1 cellular context compared by ENCODE assay signal in genomic region chr2:42123426-42123825, GRCh38.
TF ChIP-seq lines count a peak whose summit lies in the region.

No MANE protein-coding gene starts in this region.

TF ChIP-seq in GM23338, 12 proteins besides CTCF, POLR2A, EP300 and RAD21 (continued from another document):
- TF ChIP-seq ZNF462 (CRISPR knock-in tag; IDR thresholded peaks at IDR 0.05) (no peak), POLR2AphosphoS5 (IDR thresholded peaks at IDR 0.05; ENCODE audit: low read depth) (no peak), EZH2phosphoT487 (IDR thresholded peaks at IDR 0.05; ENCODE audit: unreplicated experiment) (no peak), REST (IDR thresholded peaks at IDR 0.05; ENCODE audit: unreplicated experiment) (no peak), ZNF114 (CRISPR knock-in tag; IDR thresholded peaks at IDR 0.05) (no peak), ETS1 (IDR thresholded peaks at IDR 0.05) (no peak), JUNB (IDR thresholded peaks at IDR 0.05; ENCODE audit: unreplicated experiment) (no peak), CREB1 (CRISPR knock-in tag; IDR thresholded peaks at IDR 0.05; ENCODE audit: low read depth) (no peak), ZNF331 (CRISPR knock-in tag; IDR thresholded peaks at IDR 0.05; ENCODE audit: low read depth) (no peak)
TF ChIP-seq in GM23338: peak in this region for 0.
